Comparison of ENCODE assay signal across 8 cellular contexts in the genomic region with DNA sequence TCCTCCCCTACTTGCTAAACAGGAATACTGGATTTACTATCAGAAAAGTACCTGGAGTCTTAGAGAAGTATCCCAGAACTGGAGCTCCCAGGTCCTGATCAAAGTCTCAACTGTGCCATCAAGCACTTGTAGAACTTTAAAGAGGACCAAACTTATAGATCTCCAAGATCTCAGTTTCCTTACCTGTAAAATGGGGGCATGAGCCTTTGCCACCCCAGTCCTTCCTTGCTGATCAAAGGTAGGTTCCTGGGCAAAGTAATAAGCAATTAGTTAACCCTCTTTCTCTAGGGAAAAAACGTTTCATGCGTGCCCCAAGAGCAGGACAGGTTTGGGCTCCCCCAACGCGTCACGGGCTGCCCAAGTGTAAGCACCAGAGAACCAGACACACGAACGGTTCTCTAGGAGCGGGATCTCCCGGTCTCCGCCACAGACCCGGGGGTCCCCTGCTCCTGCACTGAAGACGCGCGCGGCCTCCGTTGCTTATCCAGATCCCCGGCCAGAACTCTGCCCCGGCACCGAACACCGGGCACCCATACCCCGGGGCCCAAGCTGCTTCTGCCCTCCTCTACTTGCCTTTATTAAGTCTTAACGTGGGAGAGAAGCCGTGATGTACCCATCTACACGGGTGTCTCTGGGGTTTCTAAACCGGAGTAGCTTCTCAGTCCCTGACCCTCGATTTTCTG. TPM values are rescaled to one million over a fixed set of nuclear protein-coding genes. Genes with fewer than 3 reads are reported as not detected.
DNase-seq lines count a peak whose midpoint lies in the region; ATAC-seq and TF ChIP-seq lines count a peak whose summit lies in the region.

No MANE protein-coding gene starts in this region.

- no peaks in the 10 kb centered on the region for H3K36me3 Mint-ChIP-seq in chondrocyte (ENCODE audit: low read depth)
- H3K36me3 Mint-ChIP-seq in effector memory CD8-positive, alpha-beta T cell (ENCODE audit: insufficient read depth), result no peaks in the 10 kb centered on the region

- peaks cover 0 to 25% of the 10 kb centered on the region in 2 donors for H3K27me3 ChIP-seq in left lung
- no peaks in the 10 kb centered on the region for H3K27me3 ChIP-seq in tibial artery

- H3K4me1 ChIP-seq in left lung (peaks cover 0 to 11% of the 10 kb centered on the region in 2 donors), tibial artery (peaks cover 0 to 13% (median 6%) of the 10 kb centered on the region in 4 donors)

- ATAC-seq in GM18502 (IDR thresholded peaks at IDR 0.05; ENCODE audit: poor library complexity, unreplicated experiment), result peak; percentile 40
- ATAC-seq in left lung, result peak; percentile 51
- ATAC-seq in HG02763 (IDR thresholded peaks at IDR 0.05; ENCODE audit: unreplicated experiment), result no peak
- ATAC-seq in effector memory CD8-positive, alpha-beta T cell (replicated peaks), result no peak

- TF ChIP-seq CTCF in chondrocyte (IDR thresholded peaks at IDR 0.05), result no peak
- TF ChIP-seq CTCF in left lung (IDR thresholded peaks at IDR 0.05), result no peak
- TF ChIP-seq CTCF in tibial artery (IDR thresholded peaks at IDR 0.05), result no peak

- H3K4me3 ChIP-seq in left lung (peak overlapping the region; percentile 49 to 53), tibial artery (peak overlapping the region; percentile 64 to 76)

- intact Hi-C loops in left lung (cut with DNase I) (no loop called here), tibial artery (cut with DNase I; ENCODE audit: low total_unique reads) (no loop called here)

- H3K9me3 Mint-ChIP-seq in chondrocyte (ENCODE audit: low read depth), result no peaks in the 10 kb centered on the region
- peaks cover 0 to 3% of the 10 kb centered on the region in 2 donors for H3K9me3 Mint-ChIP-seq in effector memory CD8-positive, alpha-beta T cell

- H3K27ac Mint-ChIP-seq in chondrocyte (ENCODE audit: unreplicated experiment), result peak overlapping the region; percentile 95
- no peak overlapping the region for H3K27ac Mint-ChIP-seq in effector memory CD8-positive, alpha-beta T cell

- H3K27me3 Mint-ChIP-seq in chondrocyte (ENCODE audit: low read depth), result peaks cover 8% of the 10 kb centered on the region
- peaks cover 35 to 38% of the 10 kb centered on the region in 2 donors for H3K27me3 Mint-ChIP-seq in effector memory CD8-positive, alpha-beta T cell

- H3K27ac ChIP-seq in left lung, result peak overlapping the region; percentile 9 to 63
- H3K27ac ChIP-seq in tibial artery, result peak overlapping the region; percentile 82 to 83

- peak; percentile 6 for DNase-seq in HS-5 (ENCODE audit: low read depth)
- DNase-seq in chondrocyte (ENCODE audit: low spot score), result no peak
- DNase-seq in left lung, result peak in 1 of 2 donors; percentile 84
- peak in 1 of 2 donors; percentile 21 for DNase-seq in tibial artery
- DNase-seq in effector memory CD8-positive, alpha-beta T cell, result no peak
- DNase-seq in T1000 (lab: John Stamatoyannopoulos, UW), result no peak

- peak overlapping the region; percentile 97 for H3K4me3 Mint-ChIP-seq in chondrocyte (ENCODE audit: unreplicated experiment)
- no peak overlapping the region for H3K4me3 Mint-ChIP-seq in effector memory CD8-positive, alpha-beta T cell

- peaks cover 9% of the 10 kb centered on the region for H3K4me1 Mint-ChIP-seq in chondrocyte (ENCODE audit: low read depth)
- no peaks in the 10 kb centered on the region for H3K4me1 Mint-ChIP-seq in effector memory CD8-positive, alpha-beta T cell (ENCODE audit: low read depth in 2 of 2)

- H3K36me3 ChIP-seq in left lung (no peaks in the 10 kb centered on the region), tibial artery (no peaks in the 10 kb centered on the region)

- H3K9me3 ChIP-seq in left lung (no peaks in the 10 kb centered on the region), tibial artery (no peaks in the 10 kb centered on the region)

RNA-seq across cellular contexts. Expression of gene ZNF214, which starts 0.5 kb away (rescaled TPM):
- total RNA-seq in chondrocyte (1.4 to 3.1 TPM (median 2.5 TPM) in 3 replicates), left lung (1 to 10 TPM; 2.0 to 4.1 TPM)

RNA-seq across cellular contexts. Expression of gene NLRP14, which starts 0.6 kb away (rescaled TPM):
- total RNA-seq in chondrocyte (0.05 TPM in 1 of 3 replicates, not detected in the others), left lung (under 1 TPM in 1 of 2 donors, not detected in 1; 0.10 TPM)

Comparison
In these comparisons a context has a peak if more than half of its experiments do, and no peak if none do; other contexts are left out.
1. ATAC-seq: peak in GM18502 (single experiment) and left lung (single experiment); none in HG02763 (single experiment) and effector memory CD8-positive, alpha-beta T cell (single experiment).